Comparison of ENCODE assay signal across 17 cellular contexts in the genomic region with DNA sequence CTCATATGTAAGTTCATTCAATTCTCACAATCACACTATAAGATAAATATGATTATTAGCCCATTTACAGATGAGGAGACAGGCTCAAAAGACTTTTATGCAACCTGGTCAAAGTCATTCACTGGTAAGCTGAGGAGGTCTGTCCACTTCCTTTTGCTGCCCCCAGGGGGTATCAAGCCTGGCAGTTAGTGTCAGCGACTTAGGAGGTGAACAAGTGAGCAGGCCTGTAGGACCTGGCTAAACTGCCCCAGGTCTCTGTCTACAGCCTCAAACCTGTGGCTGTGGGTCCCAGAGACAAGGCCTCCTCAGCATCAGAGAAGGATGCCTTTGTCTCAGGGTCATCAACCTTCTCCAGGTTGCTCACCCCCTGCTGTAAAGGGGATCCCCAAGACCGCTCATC. TPM values are rescaled to one million over a fixed set of nuclear protein-coding genes. Genes with fewer than 3 reads are reported as not detected.
DNase-seq lines count a peak whose midpoint lies in the region; ATAC-seq and TF ChIP-seq lines count a peak whose summit lies in the region.
"Had no signal": no experiment of that assay in that cellular context is flagged by ENCODE, and none has a peak within 500 bp of the region (broad histone marks: within the 10 kb centered on the region; RNA-seq: fewer than 3 reads in every experiment).

No MANE protein-coding gene starts in this region.

- H2BK120ac ChIP-seq in trophoblast cell (ENCODE audit: insufficient read depth, low read length, poor library complexity) = no peak overlapping the region

- H3K4me3 ChIP-seq in GM23248 (no peak overlapping the region), RWPE2 (ENCODE audit: severe bottlenecking) (no peak overlapping the region), choroid plexus epithelial cell (ENCODE audit: low read depth, low read length) (no peak overlapping the region), trophoblast cell (ENCODE audit: low read depth, low read length) (no peak overlapping the region), H7 (ENCODE audit: insufficient read depth, low read depth, low read length) (no peak overlapping the region)

- H3K27ac ChIP-seq in GM23248 (peak overlapping the region; percentile 90), RWPE2 (ENCODE audit: poor library complexity, severe bottlenecking) (peak overlapping the region; percentile 95), trophoblast cell (ENCODE audit: low read depth, low read length) (peak overlapping the region; percentile 50)

- no peak overlapping the region for H2BK12ac ChIP-seq in trophoblast cell (ENCODE audit: low read length)

- H3K9me3 ChIP-seq in GM23248 (ENCODE audit: low read depth) (no peaks in the 10 kb centered on the region), RWPE2 (ENCODE audit: severe bottlenecking) (no peaks in the 10 kb centered on the region), trophoblast cell (ENCODE audit: insufficient read depth, low read depth, low read length) (peaks cover 3% of the 10 kb centered on the region)

- DNase-seq in GM23248 (peak; percentile 46), RWPE2 (ENCODE audit: low spot score) (no peak), choroid plexus epithelial cell (ENCODE audit: low read depth) (no peak), trophoblast cell (no peak), NCI-H2081 treated with DMSO at 0.1 percent for 48 hours (lab: John Stamatoyannopoulos, UW) (no peak), H7 (no peak), erythroblast (lab: John Stamatoyannopoulos, UW) (no peak)
- DNase-seq: CD4-positive, alpha-beta memory T cell; DMS79 treated with DMSO at 0.1 percent for 48 hours; Karpas-422; NCI-H1417; NCI-H187 treated with DMSO at 0.1 percent for 48 hours; NCI-H446 treated with DMSO at 0.1 percent for 48 hours; PC-3; T-cell had no signal

- H3K4me1 ChIP-seq in GM23248 (ENCODE audit: insufficient read depth) (peaks cover 42% of the 10 kb centered on the region), RWPE2 (ENCODE audit: insufficient read depth, poor library complexity, severe bottlenecking) (peaks cover 38% of the 10 kb centered on the region), trophoblast cell (ENCODE audit: control insufficient read depth in 1 of 2, insufficient read depth in 2 of 2, low read length in 2 of 2) (peaks cover 14 to 39% of the 10 kb centered on the region in 2 experiments)

- 95 to 100% methylated on average over 2 of the region's 2 CpGs for WGBS in GM23248 (ENCODE audit: low coverage in 1 of 2, low lambda C conversion rate in 2 of 2, missing lambda C conversion rate in 2 of 2), 2 experiments
- no CpG with 5 or more reads among the region's 2 CpGs for WGBS in trophoblast cell (ENCODE audit: extremely low coverage, insufficient coverage, insufficient read length)

- H3K9ac ChIP-seq in GM23248 (peak overlapping the region; percentile 42), trophoblast cell (ENCODE audit: low read length) (no peak overlapping the region)

- no peak overlapping the region for H3K23ac ChIP-seq in trophoblast cell (ENCODE audit: low read length)

- H3K79me1 ChIP-seq in trophoblast cell (ENCODE audit: low read length) = peaks cover 9% of the 10 kb centered on the region

- H3K4me2 ChIP-seq in GM23248 (ENCODE audit: unreplicated experiment) (no peak overlapping the region), trophoblast cell (ENCODE audit: low read length) (no peak overlapping the region)

- peak overlapping the region; percentile 21 for H2BK5ac ChIP-seq in trophoblast cell (ENCODE audit: low read depth, low read length, poor library complexity)

- H3F3A ChIP-seq in GM23248 (ENCODE audit: insufficient read depth) = peaks cover 100% of the 10 kb centered on the region

- no peak overlapping the region for H4K8ac ChIP-seq in trophoblast cell (ENCODE audit: low read depth, low read length)

- no peak overlapping the region for H4K91ac ChIP-seq in trophoblast cell (ENCODE audit: low read depth, low read length)

- H3K27me3 ChIP-seq in GM23248 (replicated peaks; ENCODE audit: insufficient read depth) (no peaks in the 10 kb centered on the region), RWPE2 (ENCODE audit: insufficient read depth, poor library complexity, severe bottlenecking) (no peaks in the 10 kb centered on the region), trophoblast cell (ENCODE audit: insufficient read depth, low read length) (no peaks in the 10 kb centered on the region), H7 (ENCODE audit: control insufficient read depth, insufficient read depth, low read length) (no peaks in the 10 kb centered on the region)

- H3K14ac ChIP-seq in trophoblast cell (ENCODE audit: low read length) = no peak overlapping the region

- H3K4ac ChIP-seq in trophoblast cell (ENCODE audit: low read depth, low read length) = no peak overlapping the region

- no peak overlapping the region for H3K18ac ChIP-seq in trophoblast cell (ENCODE audit: low read length)

- H3K79me2 ChIP-seq in GM23248 (ENCODE audit: insufficient read depth) (peaks cover 66% of the 10 kb centered on the region), trophoblast cell (ENCODE audit: control insufficient read depth, insufficient read depth, low read length, poor library complexity) (no peaks in the 10 kb centered on the region)

- no peak overlapping the region for H2AK5ac ChIP-seq in trophoblast cell (ENCODE audit: low read length)

- no peaks in the 10 kb centered on the region for H4K20me1 ChIP-seq in GM23248 (ENCODE audit: insufficient read depth)

- H4K12ac ChIP-seq in trophoblast cell (ENCODE audit: low read depth, low read length) = no peak overlapping the region

- no peaks in the 10 kb centered on the region for H3K9me2 ChIP-seq in GM23248 (ENCODE audit: insufficient read depth)

- no peak overlapping the region for H2AFZ ChIP-seq in GM23248
- H2AFZ ChIP-seq in trophoblast cell (ENCODE audit: insufficient read depth, low read length, poor library complexity) = no peak overlapping the region

- peaks cover 80% of the 10 kb centered on the region for H3K36me3 ChIP-seq in GM23248 (ENCODE audit: low read depth)
- H3K36me3 ChIP-seq in RWPE2 (ENCODE audit: low read depth) = peaks cover 99% of the 10 kb centered on the region
- H3K36me3 ChIP-seq in trophoblast cell (ENCODE audit: control insufficient read depth in 1 of 2, insufficient read depth in 2 of 2, low read length in 2 of 2) = peaks cover 57 to 79% of the 10 kb centered on the region in 2 experiments
- H3K36me3 ChIP-seq in H7 (replicated peaks; ENCODE audit: control insufficient read depth, insufficient read depth, low read length) = no peaks in the 10 kb centered on the region

- no peak for ATAC-seq in RWPE2 (ENCODE audit: low read depth)
- no peak for ATAC-seq in GM21367 (IDR thresholded peaks at IDR 0.05; ENCODE audit: unreplicated experiment)
- ATAC-seq: PC-3, T-cell had no signal

- in situ Hi-C loops in GM23248 (cut with MboI) = no loop called here

- TF ChIP-seq POLR2A in erythroblast (IDR thresholded peaks at IDR 0.05; ENCODE audit: low read length) = no peak

- TF ChIP-seq CTCF in RWPE2 (IDR thresholded peaks at IDR 0.05; ENCODE audit: poor library complexity, severe bottlenecking) (no peak), choroid plexus epithelial cell (conservative IDR thresholded peaks at IDR 0.05; ENCODE audit: low read depth, low read length) (peak; percentile 4)

RNA-seq across cellular contexts. Expression of a gene that starts 10.4 kb away (rescaled TPM):
- 7,109 and 7,351 TPM in 2 replicates for total RNA-seq in GM23248 (2014; rRNA removed; shearing (Covaris generic))
- 7,159 and 7,358 TPM in 2 replicates for polyA plus RNA-seq in GM23248 (2016; fragmentation: Nextera tagmentation; extraction: Ambion mirVana)
- 3,939 and 3,953 TPM in 2 replicates for polyA plus RNA-seq in trophoblast cell (2013)
- total RNA-seq in H7 (2014; rRNA removed; shearing (Covaris generic)) = 3.2 and 4.3 TPM in 2 replicates
- total RNA-seq: G401 had no signal

Comparison
In these comparisons a context has a peak if more than half of its experiments do, and no peak if none do; other contexts are left out.
1. RNA of a gene that starts 10.4 kb away (total RNA-seq): 7,109 to 7,351 TPM in GM23248; 3.2 to 4.3 TPM in H7; every median in the first group is over 1,000 times any median in the second.
2. Peak in every context shown above with its lines, with median percentiles within 50 percentile points of each other: H3K27ac ChIP-seq.